In the genomic region with DNA sequence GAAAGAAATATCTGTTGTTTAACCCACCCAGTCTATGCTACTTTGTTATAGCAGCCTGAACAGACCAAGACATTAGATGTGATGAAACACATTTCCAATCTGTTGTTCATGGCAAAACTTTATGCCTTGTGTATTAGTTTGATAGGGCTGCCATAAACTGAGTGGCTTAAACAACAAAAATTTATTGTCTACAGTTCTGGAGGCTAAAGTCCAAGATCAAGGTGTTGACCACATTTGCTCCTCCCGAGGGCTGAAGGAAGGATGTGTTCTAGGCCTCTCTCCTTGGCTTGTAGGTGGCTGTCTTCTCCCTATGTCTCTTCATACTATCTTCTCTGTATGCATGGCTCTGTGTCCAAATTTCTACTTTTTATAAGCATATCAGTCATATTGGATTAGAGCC, we compare ENCODE assay signal across 2 cellular contexts.
TF ChIP-seq lines count a peak whose summit lies in the region.

No MANE protein-coding gene starts in this region.

TF ChIP-seq in IMR-90, 13 proteins besides CTCF, POLR2A, EP300 and RAD21:
- TF ChIP-seq RCOR1 (IDR thresholded peaks at IDR 0.05; ENCODE audit: insufficient replicate concordance, low read length) (no peak), MAFK (IDR thresholded peaks at IDR 0.05; ENCODE audit: low read depth, low read length) (no peak), NFE2L2 (IDR thresholded peaks at IDR 0.05; ENCODE audit: low read depth, low read length) (no peak), FOS (IDR thresholded peaks at IDR 0.05; ENCODE audit: low read depth, low read length) (no peak), RFX5 (IDR thresholded peaks at IDR 0.05; ENCODE audit: low read depth, low read length) (no peak), CHD1 (IDR thresholded peaks at IDR 0.05; ENCODE audit: low read depth, low read length) (no peak), CEBPB (IDR thresholded peaks at IDR 0.05; ENCODE audit: low read depth, low read length) (no peak), BHLHE40 (IDR thresholded peaks at IDR 0.05; ENCODE audit: low read depth, low read length) (no peak), MXI1 (IDR thresholded peaks at IDR 0.05; ENCODE audit: borderline replicate concordance, low read depth, low read length) (no peak), MAZ (IDR thresholded peaks at IDR 0.05; ENCODE audit: borderline replicate concordance, low read depth, low read length) (no peak), SMC3 (IDR thresholded peaks at IDR 0.05; ENCODE audit: low read depth, low read length) (no peak)
- TF ChIP-seq, protein P1, sequence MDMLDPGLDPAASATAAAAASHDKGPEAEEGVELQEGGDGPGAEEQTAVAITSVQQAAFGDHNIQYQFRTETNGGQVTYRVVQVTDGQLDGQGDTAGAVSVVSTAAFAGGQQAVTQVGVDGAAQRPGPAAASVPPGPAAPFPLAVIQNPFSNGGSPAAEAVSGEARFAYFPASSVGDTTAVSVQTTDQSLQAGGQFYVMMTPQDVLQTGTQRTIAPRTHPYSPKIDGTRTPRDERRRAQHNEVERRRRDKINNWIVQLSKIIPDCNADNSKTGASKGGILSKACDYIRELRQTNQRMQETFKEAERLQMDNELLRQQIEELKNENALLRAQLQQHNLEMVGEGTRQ (IDR thresholded peaks at IDR 0.05; ENCODE audit: low read depth, low read length), result no peak
- TF ChIP-seq, protein P2, sequence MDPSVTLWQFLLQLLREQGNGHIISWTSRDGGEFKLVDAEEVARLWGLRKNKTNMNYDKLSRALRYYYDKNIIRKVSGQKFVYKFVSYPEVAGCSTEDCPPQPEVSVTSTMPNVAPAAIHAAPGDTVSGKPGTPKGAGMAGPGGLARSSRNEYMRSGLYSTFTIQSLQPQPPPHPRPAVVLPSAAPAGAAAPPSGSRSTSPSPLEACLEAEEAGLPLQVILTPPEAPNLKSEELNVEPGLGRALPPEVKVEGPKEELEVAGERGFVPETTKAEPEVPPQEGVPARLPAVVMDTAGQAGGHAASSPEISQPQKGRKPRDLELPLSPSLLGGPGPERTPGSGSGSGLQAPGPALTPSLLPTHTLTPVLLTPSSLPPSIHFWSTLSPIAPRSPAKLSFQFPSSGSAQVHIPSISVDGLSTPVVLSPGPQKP (IDR thresholded peaks at IDR 0.05; ENCODE audit: borderline replicate concordance, low read depth, low read length), result no peak
TF ChIP-seq in IMR-90: peak in this region for 0.

TF ChIP-seq in HepG2, 621 proteins besides CTCF, POLR2A, EP300 and RAD21:
- TF ChIP-seq HHEX (CRISPR knock-in tag; IDR thresholded peaks at IDR 0.05), result no peak
- TF ChIP-seq KDM2A (CRISPR knock-in tag; IDR thresholded peaks at IDR 0.05; ENCODE audit: borderline replicate concordance, low read depth), result no peak
- TF ChIP-seq PCBP1 (IDR thresholded peaks at IDR 0.05; ENCODE audit: borderline replicate concordance, low read depth, low read length), result no peak
- TF ChIP-seq RNF2 (conservative IDR thresholded peaks at IDR 0.05; ENCODE audit: low read depth), result no peak
- TF ChIP-seq, protein P3, sequence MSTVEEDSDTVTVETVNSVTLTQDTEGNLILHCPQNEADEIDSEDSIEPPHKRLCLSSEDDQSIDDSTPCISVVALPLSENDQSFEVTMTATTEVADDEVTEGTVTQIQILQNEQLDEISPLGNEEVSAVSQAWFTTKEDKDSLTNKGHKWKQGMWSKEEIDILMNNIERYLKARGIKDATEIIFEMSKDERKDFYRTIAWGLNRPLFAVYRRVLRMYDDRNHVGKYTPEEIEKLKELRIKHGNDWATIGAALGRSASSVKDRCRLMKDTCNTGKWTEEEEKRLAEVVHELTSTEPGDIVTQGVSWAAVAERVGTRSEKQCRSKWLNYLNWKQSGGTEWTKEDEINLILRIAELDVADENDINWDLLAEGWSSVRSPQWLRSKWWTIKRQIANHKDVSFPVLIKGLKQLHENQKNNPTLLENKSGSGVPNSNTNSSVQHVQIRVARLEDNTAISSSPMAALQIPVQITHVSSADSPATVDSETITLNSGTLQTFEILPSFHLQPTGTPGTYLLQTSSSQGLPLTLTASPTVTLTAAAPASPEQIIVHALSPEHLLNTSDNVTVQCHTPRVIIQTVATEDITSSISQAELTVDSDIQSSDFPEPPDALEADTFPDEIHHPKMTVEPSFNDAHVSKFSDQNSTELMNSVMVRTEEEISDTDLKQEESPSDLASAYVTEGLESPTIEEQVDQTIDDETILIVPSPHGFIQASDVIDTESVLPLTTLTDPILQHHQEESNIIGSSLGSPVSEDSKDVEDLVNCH (CRISPR knock-in tag; IDR thresholded peaks at IDR 0.05), result no peak
- TF ChIP-seq ZNF143 (CRISPR knock-in tag; IDR thresholded peaks at IDR 0.05), result no peak
- TF ChIP-seq, protein P4, sequence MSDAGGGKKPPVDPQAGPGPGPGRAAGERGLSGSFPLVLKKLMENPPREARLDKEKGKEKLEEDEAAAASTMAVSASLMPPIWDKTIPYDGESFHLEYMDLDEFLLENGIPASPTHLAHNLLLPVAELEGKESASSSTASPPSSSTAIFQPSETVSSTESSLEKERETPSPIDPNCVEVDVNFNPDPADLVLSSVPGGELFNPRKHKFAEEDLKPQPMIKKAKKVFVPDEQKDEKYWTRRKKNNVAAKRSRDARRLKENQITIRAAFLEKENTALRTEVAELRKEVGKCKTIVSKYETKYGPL (CRISPR knock-in tag; IDR thresholded peaks at IDR 0.05), result no peak
- no peak for TF ChIP-seq ZNF562 (CRISPR knock-in tag; IDR thresholded peaks at IDR 0.05; ENCODE audit: borderline replicate concordance)
- no peak for TF ChIP-seq JUNB (CRISPR knock-in tag; IDR thresholded peaks at IDR 0.05; ENCODE audit: borderline replicate concordance)
- TF ChIP-seq ZNF607 (CRISPR knock-in tag; IDR thresholded peaks at IDR 0.05; ENCODE audit: borderline replicate concordance), result no peak
- no peak for TF ChIP-seq RFX5 (IDR thresholded peaks at IDR 0.05; ENCODE audit: low read depth, low read length)
- TF ChIP-seq ZNF430 (CRISPR knock-in tag; IDR thresholded peaks at IDR 0.05), result no peak
- TF ChIP-seq ZNF660 (CRISPR knock-in tag; IDR thresholded peaks at IDR 0.05; ENCODE audit: borderline replicate concordance, low read depth), result no peak
- TF ChIP-seq ZNF251 (CRISPR knock-in tag; IDR thresholded peaks at IDR 0.05), result no peak
- TF ChIP-seq, protein P5, sequence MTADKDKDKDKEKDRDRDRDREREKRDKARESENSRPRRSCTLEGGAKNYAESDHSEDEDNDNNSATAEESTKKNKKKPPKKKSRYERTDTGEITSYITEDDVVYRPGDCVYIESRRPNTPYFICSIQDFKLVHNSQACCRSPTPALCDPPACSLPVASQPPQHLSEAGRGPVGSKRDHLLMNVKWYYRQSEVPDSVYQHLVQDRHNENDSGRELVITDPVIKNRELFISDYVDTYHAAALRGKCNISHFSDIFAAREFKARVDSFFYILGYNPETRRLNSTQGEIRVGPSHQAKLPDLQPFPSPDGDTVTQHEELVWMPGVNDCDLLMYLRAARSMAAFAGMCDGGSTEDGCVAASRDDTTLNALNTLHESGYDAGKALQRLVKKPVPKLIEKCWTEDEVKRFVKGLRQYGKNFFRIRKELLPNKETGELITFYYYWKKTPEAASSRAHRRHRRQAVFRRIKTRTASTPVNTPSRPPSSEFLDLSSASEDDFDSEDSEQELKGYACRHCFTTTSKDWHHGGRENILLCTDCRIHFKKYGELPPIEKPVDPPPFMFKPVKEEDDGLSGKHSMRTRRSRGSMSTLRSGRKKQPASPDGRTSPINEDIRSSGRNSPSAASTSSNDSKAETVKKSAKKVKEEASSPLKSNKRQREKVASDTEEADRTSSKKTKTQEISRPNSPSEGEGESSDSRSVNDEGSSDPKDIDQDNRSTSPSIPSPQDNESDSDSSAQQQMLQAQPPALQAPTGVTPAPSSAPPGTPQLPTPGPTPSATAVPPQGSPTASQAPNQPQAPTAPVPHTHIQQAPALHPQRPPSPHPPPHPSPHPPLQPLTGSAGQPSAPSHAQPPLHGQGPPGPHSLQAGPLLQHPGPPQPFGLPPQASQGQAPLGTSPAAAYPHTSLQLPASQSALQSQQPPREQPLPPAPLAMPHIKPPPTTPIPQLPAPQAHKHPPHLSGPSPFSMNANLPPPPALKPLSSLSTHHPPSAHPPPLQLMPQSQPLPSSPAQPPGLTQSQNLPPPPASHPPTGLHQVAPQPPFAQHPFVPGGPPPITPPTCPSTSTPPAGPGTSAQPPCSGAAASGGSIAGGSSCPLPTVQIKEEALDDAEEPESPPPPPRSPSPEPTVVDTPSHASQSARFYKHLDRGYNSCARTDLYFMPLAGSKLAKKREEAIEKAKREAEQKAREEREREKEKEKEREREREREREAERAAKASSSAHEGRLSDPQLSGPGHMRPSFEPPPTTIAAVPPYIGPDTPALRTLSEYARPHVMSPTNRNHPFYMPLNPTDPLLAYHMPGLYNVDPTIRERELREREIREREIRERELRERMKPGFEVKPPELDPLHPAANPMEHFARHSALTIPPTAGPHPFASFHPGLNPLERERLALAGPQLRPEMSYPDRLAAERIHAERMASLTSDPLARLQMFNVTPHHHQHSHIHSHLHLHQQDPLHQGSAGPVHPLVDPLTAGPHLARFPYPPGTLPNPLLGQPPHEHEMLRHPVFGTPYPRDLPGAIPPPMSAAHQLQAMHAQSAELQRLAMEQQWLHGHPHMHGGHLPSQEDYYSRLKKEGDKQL (CRISPR knock-in tag; IDR thresholded peaks at IDR 0.05; ENCODE audit: low read depth), result no peak
- TF ChIP-seq ZNF460 (CRISPR knock-in tag; IDR thresholded peaks at IDR 0.05; ENCODE audit: borderline replicate concordance), result no peak
- TF ChIP-seq, protein P6, sequence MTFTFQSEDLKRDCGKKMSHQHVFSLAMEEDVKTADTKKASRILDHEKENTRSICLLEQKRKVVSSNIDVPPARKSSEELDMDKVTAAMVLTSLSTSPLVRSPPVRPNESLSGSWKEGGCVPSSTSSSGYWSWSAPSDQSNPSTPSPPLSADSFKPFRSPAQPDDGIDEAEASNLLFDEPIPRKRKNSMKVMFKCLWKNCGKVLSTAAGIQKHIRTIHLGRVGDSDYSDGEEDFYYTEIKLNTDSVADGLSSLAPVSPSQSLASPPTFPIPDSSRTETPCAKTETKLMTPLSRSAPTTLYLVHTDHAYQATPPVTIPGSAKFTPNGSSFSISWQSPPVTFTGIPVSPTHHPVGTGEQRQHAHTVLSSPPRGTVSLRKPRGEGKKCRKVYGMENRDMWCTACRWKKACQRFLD (CRISPR knock-in tag; IDR thresholded peaks at IDR 0.05; ENCODE audit: borderline replicate concordance), result no peak
